ENCODE assay signal across 2 cellular contexts in the genomic region with DNA sequence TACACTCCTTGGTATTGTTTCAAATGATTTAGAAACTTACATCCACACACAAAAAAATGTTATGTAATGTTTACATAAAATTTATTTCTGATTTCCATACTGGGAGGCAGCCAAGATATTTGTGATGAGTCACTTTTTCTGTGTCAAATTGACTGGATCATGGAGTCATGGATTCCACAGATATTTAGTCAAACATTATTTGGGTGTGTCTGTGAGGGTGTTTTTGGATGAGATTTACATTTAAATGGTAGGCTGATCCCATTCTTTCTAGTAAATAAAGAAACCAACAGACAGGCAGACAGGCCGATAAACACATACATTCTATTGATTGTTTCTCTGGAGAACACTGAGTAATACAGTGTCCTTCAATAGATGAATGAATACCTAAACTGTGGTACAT.
A peak's percentile ranks its signal among the peaks of the same experiment; 100 is the strongest.
TF ChIP-seq lines count a peak whose summit lies in the region.

No MANE protein-coding gene starts in this region.

TF ChIP-seq in HCT116, 20 proteins besides CTCF, POLR2A, EP300 and RAD21:
- TF ChIP-seq SP1 (IDR thresholded peaks at IDR 0.05; ENCODE audit: low read depth) (no peak), JUND (IDR thresholded peaks at IDR 0.05) (0 out of 2 replicates have a peak, but pooled peaks have one; percentile 19), SIN3A (IDR thresholded peaks at IDR 0.05; ENCODE audit: low read depth) (no peak), ZBTB33 (IDR thresholded peaks at IDR 0.05; ENCODE audit: extremely low read depth, insufficient replicate concordance, low read length) (no peak), CEBPB (IDR thresholded peaks at IDR 0.05; ENCODE audit: low read depth) (no peak), EGR1 (IDR thresholded peaks at IDR 0.05; ENCODE audit: low read depth) (no peak), FOSL1 (IDR thresholded peaks at IDR 0.05; ENCODE audit: low read depth) (peak; percentile 36; the same call in 1 of the 2 replicates)

TF ChIP-seq in HepG2, 621 proteins besides CTCF, POLR2A, EP300 and RAD21:
- no peak for TF ChIP-seq ZNF674 (CRISPR knock-in tag; IDR thresholded peaks at IDR 0.05; ENCODE audit: low read depth)
- no peak for TF ChIP-seq ZNF547 (CRISPR knock-in tag; IDR thresholded peaks at IDR 0.05)
- no peak for TF ChIP-seq ASH2L (IDR thresholded peaks at IDR 0.05; ENCODE audit: insufficient read length, low read depth, low read length)
- TF ChIP-seq ZNF143 (CRISPR knock-in tag; IDR thresholded peaks at IDR 0.05): no peak
- no peak for TF ChIP-seq AKAP8 (CRISPR knock-in tag; IDR thresholded peaks at IDR 0.05)
- no peak for TF ChIP-seq DZIP1 (CRISPR knock-in tag; IDR thresholded peaks at IDR 0.05)
- no peak for TF ChIP-seq ZNF530 (CRISPR knock-in tag; IDR thresholded peaks at IDR 0.05; ENCODE audit: low read depth)
- TF ChIP-seq PCBP1 (IDR thresholded peaks at IDR 0.05; ENCODE audit: borderline replicate concordance, low read depth, low read length): no peak
- TF ChIP-seq, protein P1, sequence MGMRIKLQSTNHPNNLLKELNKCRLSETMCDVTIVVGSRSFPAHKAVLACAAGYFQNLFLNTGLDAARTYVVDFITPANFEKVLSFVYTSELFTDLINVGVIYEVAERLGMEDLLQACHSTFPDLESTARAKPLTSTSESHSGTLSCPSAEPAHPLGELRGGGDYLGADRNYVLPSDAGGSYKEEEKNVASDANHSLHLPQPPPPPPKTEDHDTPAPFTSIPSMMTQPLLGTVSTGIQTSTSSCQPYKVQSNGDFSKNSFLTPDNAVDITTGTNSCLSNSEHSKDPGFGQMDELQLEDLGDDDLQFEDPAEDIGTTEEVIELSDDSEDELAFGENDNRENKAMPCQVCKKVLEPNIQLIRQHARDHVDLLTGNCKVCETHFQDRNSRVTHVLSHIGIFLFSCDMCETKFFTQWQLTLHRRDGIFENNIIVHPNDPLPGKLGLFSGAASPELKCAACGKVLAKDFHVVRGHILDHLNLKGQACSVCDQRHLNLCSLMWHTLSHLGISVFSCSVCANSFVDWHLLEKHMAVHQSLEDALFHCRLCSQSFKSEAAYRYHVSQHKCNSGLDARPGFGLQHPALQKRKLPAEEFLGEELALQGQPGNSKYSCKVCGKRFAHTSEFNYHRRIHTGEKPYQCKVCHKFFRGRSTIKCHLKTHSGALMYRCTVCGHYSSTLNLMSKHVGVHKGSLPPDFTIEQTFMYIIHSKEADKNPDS (CRISPR knock-in tag; IDR thresholded peaks at IDR 0.05): no peak
- TF ChIP-seq MTA3 (CRISPR knock-in tag; IDR thresholded peaks at IDR 0.05): no peak
- TF ChIP-seq SPEN (CRISPR knock-in tag; IDR thresholded peaks at IDR 0.05; ENCODE audit: low read depth): no peak
- no peak for TF ChIP-seq TOPORS (CRISPR knock-in tag; IDR thresholded peaks at IDR 0.05)
- no peak for TF ChIP-seq ZNF709 (CRISPR knock-in tag; IDR thresholded peaks at IDR 0.05)
- TF ChIP-seq SIN3B (IDR thresholded peaks at IDR 0.05; ENCODE audit: low read length): no peak
- TF ChIP-seq BHLHE40 (IDR thresholded peaks at IDR 0.05; ENCODE audit: low read length): no peak
